ENCODE assay signal across 2 cellular contexts in the genomic region with DNA sequence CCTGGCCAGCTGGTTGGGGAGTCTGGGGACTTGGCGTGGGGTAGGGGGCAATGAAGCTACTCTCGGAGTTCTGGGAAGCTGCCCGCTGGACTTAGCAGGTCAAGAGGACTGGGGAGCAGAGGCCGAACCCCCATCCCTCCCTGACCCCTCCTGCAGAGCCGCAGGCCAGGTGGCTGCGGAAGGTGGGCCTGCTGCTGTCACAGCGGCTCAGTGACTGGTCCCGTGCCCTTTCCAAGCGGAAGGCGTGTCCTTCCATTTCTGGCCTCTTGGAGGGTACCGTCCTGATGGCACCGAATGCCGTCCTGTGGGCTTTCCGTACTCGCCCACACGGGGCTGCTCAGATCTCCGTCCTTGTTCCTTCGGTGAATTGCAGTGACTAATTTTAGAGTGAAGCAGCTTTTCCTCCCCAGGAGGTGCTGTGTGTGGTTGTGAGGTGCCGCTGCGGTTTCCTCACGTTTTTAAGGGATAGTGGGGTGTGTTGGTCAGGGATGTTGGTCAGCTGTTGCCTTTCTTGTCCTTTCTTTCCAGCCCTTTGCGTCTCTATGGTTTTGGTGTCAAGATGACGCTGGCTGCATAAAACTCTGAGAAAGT.
TF ChIP-seq lines count a peak whose summit lies in the region.

No MANE protein-coding gene starts in this region.

TF ChIP-seq in GM23338, 12 proteins besides CTCF, POLR2A, EP300 and RAD21 (continues in another document):
- TF ChIP-seq NANOG (IDR thresholded peaks at IDR 0.05; ENCODE audit: borderline replicate concordance) (no peak), STAT1 (IDR thresholded peaks at IDR 0.05; ENCODE audit: unreplicated experiment) (no peak), POLR2AphosphoS5 (IDR thresholded peaks at IDR 0.05; ENCODE audit: low read depth) (no peak), EZH2 (IDR thresholded peaks at IDR 0.05; ENCODE audit: low read depth, unreplicated experiment) (no peak), ZNF331 (CRISPR knock-in tag; IDR thresholded peaks at IDR 0.05; ENCODE audit: low read depth) (no peak), ZNF114 (CRISPR knock-in tag; IDR thresholded peaks at IDR 0.05) (no peak), CREB1 (CRISPR knock-in tag; IDR thresholded peaks at IDR 0.05; ENCODE audit: low read depth) (no peak), EZH2phosphoT487 (IDR thresholded peaks at IDR 0.05; ENCODE audit: unreplicated experiment) (no peak), JUNB (IDR thresholded peaks at IDR 0.05; ENCODE audit: unreplicated experiment) (no peak)
- TF ChIP-seq, protein P1, sequence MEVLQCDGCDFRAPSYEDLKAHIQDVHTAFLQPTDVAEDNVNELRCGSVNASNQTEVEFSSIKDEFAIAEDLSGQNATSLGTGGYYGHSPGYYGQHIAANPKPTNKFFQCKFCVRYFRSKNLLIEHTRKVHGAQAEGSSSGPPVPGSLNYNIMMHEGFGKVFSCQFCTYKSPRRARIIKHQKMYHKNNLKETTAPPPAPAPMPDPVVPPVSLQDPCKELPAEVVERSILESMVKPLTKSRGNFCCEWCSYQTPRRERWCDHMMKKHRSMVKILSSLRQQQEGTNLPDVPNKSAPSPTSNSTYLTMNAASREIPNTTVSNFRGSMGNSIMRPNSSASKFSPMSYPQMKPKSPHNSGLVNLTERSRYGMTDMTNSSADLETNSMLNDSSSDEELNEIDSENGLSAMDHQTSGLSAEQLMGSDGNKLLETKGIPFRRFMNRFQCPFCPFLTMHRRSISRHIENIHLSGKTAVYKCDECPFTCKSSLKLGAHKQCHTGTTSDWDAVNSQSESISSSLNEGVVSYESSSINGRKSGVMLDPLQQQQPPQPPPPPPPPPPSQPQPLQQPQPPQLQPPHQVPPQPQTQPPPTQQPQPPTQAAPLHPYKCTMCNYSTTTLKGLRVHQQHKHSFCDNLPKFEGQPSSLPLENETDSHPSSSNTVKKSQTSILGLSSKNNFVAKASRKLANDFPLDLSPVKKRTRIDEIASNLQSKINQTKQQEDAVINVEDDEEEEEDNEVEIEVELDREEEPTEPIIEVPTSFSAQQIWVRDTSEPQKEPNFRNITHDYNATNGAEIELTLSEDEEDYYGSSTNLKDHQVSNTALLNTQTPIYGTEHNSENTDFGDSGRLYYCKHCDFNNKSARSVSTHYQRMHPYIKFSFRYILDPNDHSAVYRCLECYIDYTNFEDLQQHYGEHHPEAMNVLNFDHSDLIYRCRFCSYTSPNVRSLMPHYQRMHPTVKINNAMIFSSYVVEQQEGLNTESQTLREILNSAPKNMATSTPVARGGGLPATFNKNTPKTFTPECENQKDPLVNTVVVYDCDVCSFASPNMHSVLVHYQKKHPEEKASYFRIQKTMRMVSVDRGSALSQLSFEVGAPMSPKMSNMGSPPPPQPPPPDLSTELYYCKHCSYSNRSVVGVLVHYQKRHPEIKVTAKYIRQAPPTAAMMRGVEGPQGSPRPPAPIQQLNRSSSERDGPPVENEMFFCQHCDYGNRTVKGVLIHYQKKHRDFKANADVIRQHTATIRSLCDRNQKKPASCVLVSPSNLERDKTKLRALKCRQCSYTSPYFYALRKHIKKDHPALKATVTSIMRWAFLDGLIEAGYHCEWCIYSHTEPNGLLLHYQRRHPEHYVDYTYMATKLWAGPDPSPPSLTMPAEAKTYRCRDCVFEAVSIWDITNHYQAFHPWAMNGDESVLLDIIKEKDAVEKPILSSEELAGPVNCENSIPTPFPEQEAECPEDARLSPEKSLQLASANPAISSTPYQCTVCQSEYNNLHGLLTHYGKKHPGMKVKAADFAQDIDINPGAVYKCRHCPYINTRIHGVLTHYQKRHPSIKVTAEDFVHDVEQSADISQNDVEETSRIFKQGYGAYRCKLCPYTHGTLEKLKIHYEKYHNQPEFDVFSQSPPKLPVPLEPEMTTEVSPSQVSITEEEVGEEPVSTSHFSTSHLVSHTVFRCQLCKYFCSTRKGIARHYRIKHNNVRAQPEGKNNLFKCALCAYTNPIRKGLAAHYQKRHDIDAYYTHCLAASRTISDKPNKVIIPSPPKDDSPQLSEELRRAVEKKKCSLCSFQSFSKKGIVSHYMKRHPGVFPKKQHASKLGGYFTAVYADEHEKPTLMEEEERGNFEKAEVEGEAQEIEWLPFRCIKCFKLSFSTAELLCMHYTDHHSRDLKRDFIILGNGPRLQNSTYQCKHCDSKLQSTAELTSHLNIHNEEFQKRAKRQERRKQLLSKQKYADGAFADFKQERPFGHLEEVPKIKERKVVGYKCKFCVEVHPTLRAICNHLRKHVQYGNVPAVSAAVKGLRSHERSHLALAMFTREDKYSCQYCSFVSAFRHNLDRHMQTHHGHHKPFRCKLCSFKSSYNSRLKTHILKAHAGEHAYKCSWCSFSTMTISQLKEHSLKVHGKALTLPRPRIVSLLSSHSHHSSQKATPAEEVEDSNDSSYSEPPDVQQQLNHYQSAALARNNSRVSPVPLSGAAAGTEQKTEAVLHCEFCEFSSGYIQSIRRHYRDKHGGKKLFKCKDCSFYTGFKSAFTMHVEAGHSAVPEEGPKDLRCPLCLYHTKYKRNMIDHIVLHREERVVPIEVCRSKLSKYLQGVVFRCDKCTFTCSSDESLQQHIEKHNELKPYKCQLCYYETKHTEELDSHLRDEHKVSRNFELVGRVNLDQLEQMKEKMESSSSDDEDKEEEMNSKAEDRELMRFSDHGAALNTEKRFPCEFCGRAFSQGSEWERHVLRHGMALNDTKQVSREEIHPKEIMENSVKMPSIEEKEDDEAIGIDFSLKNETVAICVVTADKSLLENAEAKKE (CRISPR knock-in tag; IDR thresholded peaks at IDR 0.05), result no peak
- TF ChIP-seq, protein P2, sequence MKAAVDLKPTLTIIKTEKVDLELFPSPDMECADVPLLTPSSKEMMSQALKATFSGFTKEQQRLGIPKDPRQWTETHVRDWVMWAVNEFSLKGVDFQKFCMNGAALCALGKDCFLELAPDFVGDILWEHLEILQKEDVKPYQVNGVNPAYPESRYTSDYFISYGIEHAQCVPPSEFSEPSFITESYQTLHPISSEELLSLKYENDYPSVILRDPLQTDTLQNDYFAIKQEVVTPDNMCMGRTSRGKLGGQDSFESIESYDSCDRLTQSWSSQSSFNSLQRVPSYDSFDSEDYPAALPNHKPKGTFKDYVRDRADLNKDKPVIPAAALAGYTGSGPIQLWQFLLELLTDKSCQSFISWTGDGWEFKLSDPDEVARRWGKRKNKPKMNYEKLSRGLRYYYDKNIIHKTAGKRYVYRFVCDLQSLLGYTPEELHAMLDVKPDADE (IDR thresholded peaks at IDR 0.05), result no peak

TF ChIP-seq in GM12878, 131 proteins besides CTCF, POLR2A, EP300 and RAD21:
- TF ChIP-seq, protein P3, sequence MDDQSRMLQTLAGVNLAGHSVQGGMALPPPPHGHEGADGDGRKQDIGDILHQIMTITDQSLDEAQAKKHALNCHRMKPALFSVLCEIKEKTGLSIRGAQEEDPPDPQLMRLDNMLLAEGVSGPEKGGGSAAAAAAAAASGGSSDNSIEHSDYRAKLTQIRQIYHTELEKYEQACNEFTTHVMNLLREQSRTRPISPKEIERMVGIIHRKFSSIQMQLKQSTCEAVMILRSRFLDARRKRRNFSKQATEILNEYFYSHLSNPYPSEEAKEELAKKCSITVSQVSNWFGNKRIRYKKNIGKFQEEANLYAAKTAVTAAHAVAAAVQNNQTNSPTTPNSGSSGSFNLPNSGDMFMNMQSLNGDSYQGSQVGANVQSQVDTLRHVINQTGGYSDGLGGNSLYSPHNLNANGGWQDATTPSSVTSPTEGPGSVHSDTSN (IDR thresholded peaks at IDR 0.05; ENCODE audit: insufficient replicate concordance, low read depth, low read length), result no peak
- TF ChIP-seq CBFB (IDR thresholded peaks at IDR 0.05; ENCODE audit: low read depth) (no peak), TAF1 (IDR thresholded peaks at IDR 0.05; ENCODE audit: borderline replicate concordance, low read depth, low read length) (no peak), SMAD5 (IDR thresholded peaks at IDR 0.05; ENCODE audit: low read depth) (no peak), DPF2 (IDR thresholded peaks at IDR 0.05) (no peak), RELA (IDR thresholded peaks at IDR 0.05; ENCODE audit: borderline replicate concordance, partially characterized antibody) (no peak), ZNF274 (IDR thresholded peaks at IDR 0.05; ENCODE audit: insufficient read depth, insufficient read length) (no peak), BRCA1 (IDR thresholded peaks at IDR 0.05; ENCODE audit: low read depth, low read length) (no peak), SREBF1 (IDR thresholded peaks at IDR 0.05; ENCODE audit: low read length) (no peak), IKZF1 (conservative IDR thresholded peaks at IDR 0.05) (no peak)
- TF ChIP-seq, protein P4, sequence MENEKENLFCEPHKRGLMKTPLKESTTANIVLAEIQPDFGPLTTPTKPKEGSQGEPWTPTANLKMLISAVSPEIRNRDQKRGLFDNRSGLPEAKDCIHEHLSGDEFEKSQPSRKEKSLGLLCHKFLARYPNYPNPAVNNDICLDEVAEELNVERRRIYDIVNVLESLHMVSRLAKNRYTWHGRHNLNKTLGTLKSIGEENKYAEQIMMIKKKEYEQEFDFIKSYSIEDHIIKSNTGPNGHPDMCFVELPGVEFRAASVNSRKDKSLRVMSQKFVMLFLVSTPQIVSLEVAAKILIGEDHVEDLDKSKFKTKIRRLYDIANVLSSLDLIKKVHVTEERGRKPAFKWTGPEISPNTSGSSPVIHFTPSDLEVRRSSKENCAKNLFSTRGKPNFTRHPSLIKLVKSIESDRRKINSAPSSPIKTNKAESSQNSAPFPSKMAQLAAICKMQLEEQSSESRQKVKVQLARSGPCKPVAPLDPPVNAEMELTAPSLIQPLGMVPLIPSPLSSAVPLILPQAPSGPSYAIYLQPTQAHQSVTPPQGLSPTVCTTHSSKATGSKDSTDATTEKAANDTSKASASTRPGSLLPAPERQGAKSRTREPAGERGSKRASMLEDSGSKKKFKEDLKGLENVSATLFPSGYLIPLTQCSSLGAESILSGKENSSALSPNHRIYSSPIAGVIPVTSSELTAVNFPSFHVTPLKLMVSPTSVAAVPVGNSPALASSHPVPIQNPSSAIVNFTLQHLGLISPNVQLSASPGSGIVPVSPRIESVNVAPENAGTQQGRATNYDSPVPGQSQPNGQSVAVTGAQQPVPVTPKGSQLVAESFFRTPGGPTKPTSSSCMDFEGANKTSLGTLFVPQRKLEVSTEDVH (IDR thresholded peaks at IDR 0.05; ENCODE audit: low read depth, partially characterized antibody), result no peak
